ENCODE assay signal across 20 cellular contexts in the genomic region with DNA sequence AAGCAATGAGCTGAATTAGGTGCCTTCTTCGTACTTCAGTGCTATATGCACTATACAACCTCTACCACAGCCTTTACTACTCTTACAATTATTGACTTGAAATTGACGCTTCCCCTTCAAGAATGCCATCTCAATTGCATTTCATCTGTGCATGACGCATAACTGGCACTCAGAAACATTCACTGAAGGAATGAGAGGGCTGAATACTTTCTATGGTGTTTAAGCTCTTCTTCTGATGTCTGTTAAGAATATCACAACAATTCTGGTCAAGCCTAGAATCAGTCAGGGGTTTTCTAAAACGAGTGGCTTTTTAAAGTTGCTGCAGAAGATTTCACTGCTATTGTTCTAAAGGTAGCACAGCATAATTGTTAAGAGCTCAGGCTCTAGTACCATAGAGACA.
"Had no signal": no experiment of that assay in that cellular context is flagged by ENCODE, and none has a peak within 500 bp of the region (broad histone marks: within the 10 kb centered on the region; RNA-seq: fewer than 3 reads in every experiment).

No MANE protein-coding gene starts in this region.

- H3K9me3 Mint-ChIP-seq: activated naive CD4-positive, alpha-beta T cell treated with anti-CD3 and anti-CD28 coated beads, Interleukin-2, amount 10 ng/mL, durations not matched to agents 7 days and 5 days; activated naive CD8-positive, alpha-beta T cell treated with anti-CD3 and anti-CD28 coated beads, Interleukin-2, amount 50 U/mL, for 24 hours; activated T-cell treated with anti-CD3 and anti-CD28 coated beads, Interleukin-2, amount 50 U/mL, for 24 hours; endodermal cell; mesothelial cell of epicardium; nephron had no signal

- H3K4me3 ChIP-seq: lower lobe of right lung, tibial artery had no signal

- DNase-seq: activated CD4-positive, alpha-beta T cell treated with anti-CD3 and anti-CD28 coated beads for 1 hour; activated CD4-positive, alpha-beta T cell treated with anti-CD3 and anti-CD28 coated beads, Interleukin-2, amount 50 U/mL, for 48 hours; activated effector memory CD4-positive, alpha-beta T cell treated with Interleukin-2 at 50 U/mL for 16 hours; activated naive CD4-positive, alpha-beta T cell treated with anti-CD3 and anti-CD28 coated beads, Interleukin-2, amount 10 ng/mL, durations not matched to agents 7 days and 5 days; activated naive CD8-positive, alpha-beta T cell treated with anti-CD3 and anti-CD28 coated beads, Interleukin-2, amount 50 U/mL, for 24 hours; activated T-cell treated with anti-CD3 and anti-CD28 coated beads, Interleukin-2, amount 50 U/mL, for 24 hours; aorta; brain microvascular endothelial cell; central memory CD4-positive, alpha-beta T cell; endodermal cell; head of caudate nucleus; lower lobe of right lung; occipital lobe; stimulated activated CD4-positive, alpha-beta T cell treated with anti-CD3 and anti-CD28 coated beads, Interleukin-2, amount 100 ng/mL, for 24 hours; stimulated activated naive CD8-positive, alpha-beta T cell treated with anti-CD3 and anti-CD28 coated beads, Interleukin-15, Interleukin-2, amounts not matched to agents 100 U/mL and 50 U/mL, for 24 hours; substantia nigra; T-helper 9 cell; tibial artery had no signal

- H3K4me3 Mint-ChIP-seq: activated naive CD4-positive, alpha-beta T cell treated with anti-CD3 and anti-CD28 coated beads, Interleukin-2, amount 10 ng/mL, durations not matched to agents 7 days and 5 days; activated naive CD8-positive, alpha-beta T cell treated with anti-CD3 and anti-CD28 coated beads, Interleukin-2, amount 50 U/mL, for 24 hours; activated T-cell treated with anti-CD3 and anti-CD28 coated beads, Interleukin-2, amount 50 U/mL, for 24 hours; endodermal cell; mesothelial cell of epicardium; nephron had no signal

- H3K27ac Mint-ChIP-seq: activated naive CD4-positive, alpha-beta T cell treated with anti-CD3 and anti-CD28 coated beads, Interleukin-2, amount 10 ng/mL, durations not matched to agents 7 days and 5 days; activated naive CD8-positive, alpha-beta T cell treated with anti-CD3 and anti-CD28 coated beads, Interleukin-2, amount 50 U/mL, for 24 hours; activated T-cell treated with anti-CD3 and anti-CD28 coated beads, Interleukin-2, amount 50 U/mL, for 24 hours; endodermal cell; mesothelial cell of epicardium; nephron had no signal

- ATAC-seq: activated naive CD8-positive, alpha-beta T cell treated with anti-CD3 and anti-CD28 coated beads, Interleukin-2, amount 50 U/mL, for 24 hours; lower lobe of right lung; stimulated activated naive CD8-positive, alpha-beta T cell treated with anti-CD3 and anti-CD28 coated beads, Interleukin-15, Interleukin-2, amounts not matched to agents 100 U/mL and 50 U/mL, for 24 hours had no signal

- H3K27me3 Mint-ChIP-seq: activated naive CD4-positive, alpha-beta T cell treated with anti-CD3 and anti-CD28 coated beads, Interleukin-2, amount 10 ng/mL, durations not matched to agents 7 days and 5 days; activated naive CD8-positive, alpha-beta T cell treated with anti-CD3 and anti-CD28 coated beads, Interleukin-2, amount 50 U/mL, for 24 hours; activated T-cell treated with anti-CD3 and anti-CD28 coated beads, Interleukin-2, amount 50 U/mL, for 24 hours had no signal
